Comparison of ENCODE assay signal across 2 cellular contexts in the genomic region with DNA sequence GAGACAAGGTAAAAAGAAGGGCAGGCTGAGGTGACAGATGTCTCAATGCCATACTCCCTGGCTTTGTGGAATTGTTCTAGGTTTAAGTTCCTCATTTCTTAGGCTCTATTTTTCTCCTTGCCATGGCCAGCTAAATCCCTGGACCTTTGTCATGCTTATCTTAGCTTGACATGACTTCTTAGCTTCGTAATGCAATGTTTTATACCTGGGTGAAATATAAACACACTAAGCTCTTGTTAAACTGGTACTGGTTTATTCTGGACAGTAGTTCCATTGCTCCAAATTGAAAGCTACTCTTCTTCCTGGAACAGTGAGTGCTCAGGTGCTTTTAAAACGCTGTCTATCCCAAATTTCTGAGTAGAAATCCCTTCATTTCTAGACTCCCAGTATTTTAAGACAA.
TF ChIP-seq lines count a peak whose summit lies in the region.

No MANE protein-coding gene starts in this region.

TF ChIP-seq in GM23338, 12 proteins besides CTCF, POLR2A, EP300 and RAD21 (continues in another document):
- TF ChIP-seq, protein P1, sequence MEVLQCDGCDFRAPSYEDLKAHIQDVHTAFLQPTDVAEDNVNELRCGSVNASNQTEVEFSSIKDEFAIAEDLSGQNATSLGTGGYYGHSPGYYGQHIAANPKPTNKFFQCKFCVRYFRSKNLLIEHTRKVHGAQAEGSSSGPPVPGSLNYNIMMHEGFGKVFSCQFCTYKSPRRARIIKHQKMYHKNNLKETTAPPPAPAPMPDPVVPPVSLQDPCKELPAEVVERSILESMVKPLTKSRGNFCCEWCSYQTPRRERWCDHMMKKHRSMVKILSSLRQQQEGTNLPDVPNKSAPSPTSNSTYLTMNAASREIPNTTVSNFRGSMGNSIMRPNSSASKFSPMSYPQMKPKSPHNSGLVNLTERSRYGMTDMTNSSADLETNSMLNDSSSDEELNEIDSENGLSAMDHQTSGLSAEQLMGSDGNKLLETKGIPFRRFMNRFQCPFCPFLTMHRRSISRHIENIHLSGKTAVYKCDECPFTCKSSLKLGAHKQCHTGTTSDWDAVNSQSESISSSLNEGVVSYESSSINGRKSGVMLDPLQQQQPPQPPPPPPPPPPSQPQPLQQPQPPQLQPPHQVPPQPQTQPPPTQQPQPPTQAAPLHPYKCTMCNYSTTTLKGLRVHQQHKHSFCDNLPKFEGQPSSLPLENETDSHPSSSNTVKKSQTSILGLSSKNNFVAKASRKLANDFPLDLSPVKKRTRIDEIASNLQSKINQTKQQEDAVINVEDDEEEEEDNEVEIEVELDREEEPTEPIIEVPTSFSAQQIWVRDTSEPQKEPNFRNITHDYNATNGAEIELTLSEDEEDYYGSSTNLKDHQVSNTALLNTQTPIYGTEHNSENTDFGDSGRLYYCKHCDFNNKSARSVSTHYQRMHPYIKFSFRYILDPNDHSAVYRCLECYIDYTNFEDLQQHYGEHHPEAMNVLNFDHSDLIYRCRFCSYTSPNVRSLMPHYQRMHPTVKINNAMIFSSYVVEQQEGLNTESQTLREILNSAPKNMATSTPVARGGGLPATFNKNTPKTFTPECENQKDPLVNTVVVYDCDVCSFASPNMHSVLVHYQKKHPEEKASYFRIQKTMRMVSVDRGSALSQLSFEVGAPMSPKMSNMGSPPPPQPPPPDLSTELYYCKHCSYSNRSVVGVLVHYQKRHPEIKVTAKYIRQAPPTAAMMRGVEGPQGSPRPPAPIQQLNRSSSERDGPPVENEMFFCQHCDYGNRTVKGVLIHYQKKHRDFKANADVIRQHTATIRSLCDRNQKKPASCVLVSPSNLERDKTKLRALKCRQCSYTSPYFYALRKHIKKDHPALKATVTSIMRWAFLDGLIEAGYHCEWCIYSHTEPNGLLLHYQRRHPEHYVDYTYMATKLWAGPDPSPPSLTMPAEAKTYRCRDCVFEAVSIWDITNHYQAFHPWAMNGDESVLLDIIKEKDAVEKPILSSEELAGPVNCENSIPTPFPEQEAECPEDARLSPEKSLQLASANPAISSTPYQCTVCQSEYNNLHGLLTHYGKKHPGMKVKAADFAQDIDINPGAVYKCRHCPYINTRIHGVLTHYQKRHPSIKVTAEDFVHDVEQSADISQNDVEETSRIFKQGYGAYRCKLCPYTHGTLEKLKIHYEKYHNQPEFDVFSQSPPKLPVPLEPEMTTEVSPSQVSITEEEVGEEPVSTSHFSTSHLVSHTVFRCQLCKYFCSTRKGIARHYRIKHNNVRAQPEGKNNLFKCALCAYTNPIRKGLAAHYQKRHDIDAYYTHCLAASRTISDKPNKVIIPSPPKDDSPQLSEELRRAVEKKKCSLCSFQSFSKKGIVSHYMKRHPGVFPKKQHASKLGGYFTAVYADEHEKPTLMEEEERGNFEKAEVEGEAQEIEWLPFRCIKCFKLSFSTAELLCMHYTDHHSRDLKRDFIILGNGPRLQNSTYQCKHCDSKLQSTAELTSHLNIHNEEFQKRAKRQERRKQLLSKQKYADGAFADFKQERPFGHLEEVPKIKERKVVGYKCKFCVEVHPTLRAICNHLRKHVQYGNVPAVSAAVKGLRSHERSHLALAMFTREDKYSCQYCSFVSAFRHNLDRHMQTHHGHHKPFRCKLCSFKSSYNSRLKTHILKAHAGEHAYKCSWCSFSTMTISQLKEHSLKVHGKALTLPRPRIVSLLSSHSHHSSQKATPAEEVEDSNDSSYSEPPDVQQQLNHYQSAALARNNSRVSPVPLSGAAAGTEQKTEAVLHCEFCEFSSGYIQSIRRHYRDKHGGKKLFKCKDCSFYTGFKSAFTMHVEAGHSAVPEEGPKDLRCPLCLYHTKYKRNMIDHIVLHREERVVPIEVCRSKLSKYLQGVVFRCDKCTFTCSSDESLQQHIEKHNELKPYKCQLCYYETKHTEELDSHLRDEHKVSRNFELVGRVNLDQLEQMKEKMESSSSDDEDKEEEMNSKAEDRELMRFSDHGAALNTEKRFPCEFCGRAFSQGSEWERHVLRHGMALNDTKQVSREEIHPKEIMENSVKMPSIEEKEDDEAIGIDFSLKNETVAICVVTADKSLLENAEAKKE (CRISPR knock-in tag; IDR thresholded peaks at IDR 0.05), result no peak
- no peak for TF ChIP-seq POLR2AphosphoS5 (IDR thresholded peaks at IDR 0.05; ENCODE audit: low read depth)
- no peak for TF ChIP-seq EZH2phosphoT487 (IDR thresholded peaks at IDR 0.05; ENCODE audit: unreplicated experiment)
- TF ChIP-seq, protein P2, sequence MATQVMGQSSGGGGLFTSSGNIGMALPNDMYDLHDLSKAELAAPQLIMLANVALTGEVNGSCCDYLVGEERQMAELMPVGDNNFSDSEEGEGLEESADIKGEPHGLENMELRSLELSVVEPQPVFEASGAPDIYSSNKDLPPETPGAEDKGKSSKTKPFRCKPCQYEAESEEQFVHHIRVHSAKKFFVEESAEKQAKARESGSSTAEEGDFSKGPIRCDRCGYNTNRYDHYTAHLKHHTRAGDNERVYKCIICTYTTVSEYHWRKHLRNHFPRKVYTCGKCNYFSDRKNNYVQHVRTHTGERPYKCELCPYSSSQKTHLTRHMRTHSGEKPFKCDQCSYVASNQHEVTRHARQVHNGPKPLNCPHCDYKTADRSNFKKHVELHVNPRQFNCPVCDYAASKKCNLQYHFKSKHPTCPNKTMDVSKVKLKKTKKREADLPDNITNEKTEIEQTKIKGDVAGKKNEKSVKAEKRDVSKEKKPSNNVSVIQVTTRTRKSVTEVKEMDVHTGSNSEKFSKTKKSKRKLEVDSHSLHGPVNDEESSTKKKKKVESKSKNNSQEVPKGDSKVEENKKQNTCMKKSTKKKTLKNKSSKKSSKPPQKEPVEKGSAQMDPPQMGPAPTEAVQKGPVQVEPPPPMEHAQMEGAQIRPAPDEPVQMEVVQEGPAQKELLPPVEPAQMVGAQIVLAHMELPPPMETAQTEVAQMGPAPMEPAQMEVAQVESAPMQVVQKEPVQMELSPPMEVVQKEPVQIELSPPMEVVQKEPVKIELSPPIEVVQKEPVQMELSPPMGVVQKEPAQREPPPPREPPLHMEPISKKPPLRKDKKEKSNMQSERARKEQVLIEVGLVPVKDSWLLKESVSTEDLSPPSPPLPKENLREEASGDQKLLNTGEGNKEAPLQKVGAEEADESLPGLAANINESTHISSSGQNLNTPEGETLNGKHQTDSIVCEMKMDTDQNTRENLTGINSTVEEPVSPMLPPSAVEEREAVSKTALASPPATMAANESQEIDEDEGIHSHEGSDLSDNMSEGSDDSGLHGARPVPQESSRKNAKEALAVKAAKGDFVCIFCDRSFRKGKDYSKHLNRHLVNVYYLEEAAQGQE (IDR thresholded peaks at IDR 0.05; ENCODE audit: unreplicated experiment), result no peak
- no peak for TF ChIP-seq JUNB (IDR thresholded peaks at IDR 0.05; ENCODE audit: unreplicated experiment)
- no peak for TF ChIP-seq NANOG (IDR thresholded peaks at IDR 0.05; ENCODE audit: borderline replicate concordance)
- no peak for TF ChIP-seq STAT1 (IDR thresholded peaks at IDR 0.05; ENCODE audit: unreplicated experiment)
- TF ChIP-seq EZH2 (IDR thresholded peaks at IDR 0.05; ENCODE audit: low read depth, unreplicated experiment), result no peak
- TF ChIP-seq ZNF114 (CRISPR knock-in tag; IDR thresholded peaks at IDR 0.05), result no peak
- no peak for TF ChIP-seq ZNF331 (CRISPR knock-in tag; IDR thresholded peaks at IDR 0.05; ENCODE audit: low read depth)
- no peak for TF ChIP-seq CREB1 (CRISPR knock-in tag; IDR thresholded peaks at IDR 0.05; ENCODE audit: low read depth)

TF ChIP-seq in H1, 55 proteins besides CTCF, POLR2A, EP300 and RAD21:
- TF ChIP-seq SIX5 (IDR thresholded peaks at IDR 0.05; ENCODE audit: low read depth, low read length), result no peak
- TF ChIP-seq, protein P3, sequence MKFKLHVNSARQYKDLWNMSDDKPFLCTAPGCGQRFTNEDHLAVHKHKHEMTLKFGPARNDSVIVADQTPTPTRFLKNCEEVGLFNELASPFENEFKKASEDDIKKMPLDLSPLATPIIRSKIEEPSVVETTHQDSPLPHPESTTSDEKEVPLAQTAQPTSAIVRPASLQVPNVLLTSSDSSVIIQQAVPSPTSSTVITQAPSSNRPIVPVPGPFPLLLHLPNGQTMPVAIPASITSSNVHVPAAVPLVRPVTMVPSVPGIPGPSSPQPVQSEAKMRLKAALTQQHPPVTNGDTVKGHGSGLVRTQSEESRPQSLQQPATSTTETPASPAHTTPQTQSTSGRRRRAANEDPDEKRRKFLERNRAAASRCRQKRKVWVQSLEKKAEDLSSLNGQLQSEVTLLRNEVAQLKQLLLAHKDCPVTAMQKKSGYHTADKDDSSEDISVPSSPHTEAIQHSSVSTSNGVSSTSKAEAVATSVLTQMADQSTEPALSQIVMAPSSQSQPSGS (IDR thresholded peaks at IDR 0.05; ENCODE audit: low read length), result no peak
- TF ChIP-seq SIRT6 (IDR thresholded peaks at IDR 0.05; ENCODE audit: low read length), result no peak
- TF ChIP-seq SRF (IDR thresholded peaks at IDR 0.05; ENCODE audit: low read depth, low read length), result no peak
- TF ChIP-seq, protein P4, sequence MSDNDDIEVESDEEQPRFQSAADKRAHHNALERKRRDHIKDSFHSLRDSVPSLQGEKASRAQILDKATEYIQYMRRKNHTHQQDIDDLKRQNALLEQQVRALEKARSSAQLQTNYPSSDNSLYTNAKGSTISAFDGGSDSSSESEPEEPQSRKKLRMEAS (IDR thresholded peaks at IDR 0.05), result no peak
